Comparison of ENCODE assay signal across 1 cellular context in genomic region chr1:3759800-3760199, GRCh38.
TF ChIP-seq lines count a peak whose summit lies in the region.

No MANE protein-coding gene starts in this region.

TF ChIP-seq in HepG2, 621 proteins besides CTCF, POLR2A, EP300 and RAD21:
- TF ChIP-seq ZNF329 (CRISPR knock-in tag; IDR thresholded peaks at IDR 0.05; ENCODE audit: low read depth), result peak; percentile 84
- TF ChIP-seq ZSCAN21 (CRISPR knock-in tag; IDR thresholded peaks at IDR 0.05; ENCODE audit: borderline replicate concordance), result no peak
